In genomic region chr2:231125272-231125671, GRCh38 we compare ENCODE assay signal across 21 cellular contexts. TPM values are rescaled to one million over a fixed set of nuclear protein-coding genes. Genes with fewer than 3 reads are reported as not detected.
DNase-seq lines count a peak whose midpoint lies in the region; ATAC-seq and TF ChIP-seq lines count a peak whose summit lies in the region.
"Had no signal": no experiment of that assay in that cellular context is flagged by ENCODE, and none has a peak within 500 bp of the region (broad histone marks: within the 10 kb centered on the region; RNA-seq: fewer than 3 reads in every experiment).

No MANE protein-coding gene starts in this region.

- no peak overlapping the region for H3K4me3 Mint-ChIP-seq in central memory CD8-positive, alpha-beta T cell
- H3K4me3 Mint-ChIP-seq in stimulated activated naive CD8-positive, alpha-beta T cell treated with anti-CD3 and anti-CD28 coated beads, Interleukin-15, amount 100 ng/mL, for 72 hours, result no peak overlapping the region

- no peaks in the 10 kb centered on the region for H3K9me3 ChIP-seq in BE2C
- H3K9me3 ChIP-seq in Karpas-422 (ENCODE audit: low read length), result no peaks in the 10 kb centered on the region
- H3K9me3 ChIP-seq in muscle layer of duodenum (ENCODE audit: control insufficient read depth in 1 of 2, low read length in 2 of 2), result no peaks in the 10 kb centered on the region
- no peaks in the 10 kb centered on the region for H3K9me3 ChIP-seq in tibial nerve
- H3K9me3 ChIP-seq: colonic mucosa, vagina had no signal

- no peaks in the 10 kb centered on the region for H3K9me2 ChIP-seq in Karpas-422 (replicated peaks; ENCODE audit: insufficient read depth, low read length)

- H3K36me3 ChIP-seq in BE2C (no peaks in the 10 kb centered on the region), Karpas-422 (ENCODE audit: insufficient read depth, low read length) (no peaks in the 10 kb centered on the region), muscle layer of duodenum (ENCODE audit: control insufficient read depth in 1 of 2, insufficient read depth in 2 of 2, low read length in 2 of 2) (no peaks in the 10 kb centered on the region), tibial nerve (no peaks in the 10 kb centered on the region)
- H3K36me3 ChIP-seq: colonic mucosa, vagina had no signal

- no peak for ATAC-seq in central memory CD8-positive, alpha-beta T cell (replicated peaks; ENCODE audit: extremely low read depth, poor library complexity, severe bottlenecking)
- ATAC-seq in stimulated activated naive CD8-positive, alpha-beta T cell treated with anti-CD3 and anti-CD28 coated beads, Interleukin-15, amount 100 ng/mL, for 72 hours, result no peak
- no peak for ATAC-seq in HG02973 (IDR thresholded peaks at IDR 0.05; ENCODE audit: unreplicated experiment)
- ATAC-seq: PC-3; stimulated activated naive CD8-positive, alpha-beta T cell treated with anti-CD3 and anti-CD28 coated beads, Interleukin-15, Interleukin-2, amounts not matched to agents 100 U/mL and 50 U/mL, for 24 hours had no signal

- peak overlapping the region; percentile 7 for H3K27ac Mint-ChIP-seq in central memory CD8-positive, alpha-beta T cell (ENCODE audit: low read depth)
- no peak overlapping the region for H3K27ac Mint-ChIP-seq in stimulated activated naive CD8-positive, alpha-beta T cell treated with anti-CD3 and anti-CD28 coated beads, Interleukin-15, amount 100 ng/mL, for 72 hours

- H4K20me1 ChIP-seq in Karpas-422 (ENCODE audit: insufficient read depth, low read depth, low read length), result no peaks in the 10 kb centered on the region

- no peaks in the 10 kb centered on the region for H3K9me3 Mint-ChIP-seq in central memory CD8-positive, alpha-beta T cell
- no peaks in the 10 kb centered on the region for H3K9me3 Mint-ChIP-seq in stimulated activated naive CD8-positive, alpha-beta T cell treated with anti-CD3 and anti-CD28 coated beads, Interleukin-15, amount 100 ng/mL, for 72 hours

- no peaks in the 10 kb centered on the region for H3K27me3 ChIP-seq in BE2C
- no peaks in the 10 kb centered on the region for H3K27me3 ChIP-seq in Karpas-422 (ENCODE audit: low read length)
- H3K27me3 ChIP-seq in muscle layer of duodenum (ENCODE audit: low read depth, low read length), result no peaks in the 10 kb centered on the region
- H3K27me3 ChIP-seq in tibial nerve, result no peaks in the 10 kb centered on the region
- H3K27me3 ChIP-seq: colonic mucosa, vagina had no signal

- TF ChIP-seq EP300 in tibial nerve (IDR thresholded peaks at IDR 0.05), result no peak

- no peaks in the 10 kb centered on the region for H3K36me3 Mint-ChIP-seq in central memory CD8-positive, alpha-beta T cell (ENCODE audit: insufficient read depth)

- H3K9ac ChIP-seq in Karpas-422 (ENCODE audit: low read length), result no peak overlapping the region

- no peak for DNase-seq in BE2C
- no peak for DNase-seq in Karpas-422
- DNase-seq in central memory CD8-positive, alpha-beta T cell (ENCODE audit: low spot score in 2 of 2), result no peak
- no peak for DNase-seq in stimulated activated naive CD8-positive, alpha-beta T cell treated with anti-CD3 and anti-CD28 coated beads, Interleukin-15, amount 100 ng/mL, for 72 hours
- no peak for DNase-seq in tibial nerve (ENCODE audit: low spot score in 2 of 2)
- DNase-seq in NCI-H446 (lab: John Stamatoyannopoulos, UW), result no peak
- DNase-seq: activated CD4-positive, alpha-beta T cell treated with anti-CD3 and anti-CD28 coated beads for 1 hour; colonic mucosa; GDM1; GOT3; islet precursor cell; NCI-H187 treated with DMSO at 0.1 percent for 48 hours; PC-3; posterior cingulate gyrus; stimulated activated naive CD8-positive, alpha-beta T cell treated with anti-CD3 and anti-CD28 coated beads, Interleukin-15, Interleukin-2, amounts not matched to agents 100 U/mL and 50 U/mL, for 24 hours had no signal

- H2AFZ ChIP-seq in Karpas-422 (ENCODE audit: low read length), result no peak overlapping the region

- 57 to 64% methylated on average over 2 of the region's 2 CpGs for WGBS in tibial nerve, 2 donors

- H3K27ac ChIP-seq in Karpas-422 (ENCODE audit: low read length), result peak overlapping the region; percentile 49
- H3K27ac ChIP-seq in muscle layer of duodenum (ENCODE audit: low read length), result peak overlapping the region; percentile 89
- H3K27ac ChIP-seq in tibial nerve, result no peak overlapping the region
- H3K27ac ChIP-seq: colonic mucosa had no signal

- H3K4me2 ChIP-seq in Karpas-422 (ENCODE audit: low read depth, low read length, poor library complexity, severe bottlenecking), result no peak overlapping the region

- no peaks in the 10 kb centered on the region; the same call in 1 of the 2 replicates for H3K4me1 ChIP-seq in BE2C
- peaks cover 39% of the 10 kb centered on the region for H3K4me1 ChIP-seq in Karpas-422 (ENCODE audit: low read length)
- peaks cover 6 to 9% of the 10 kb centered on the region in 2 donors for H3K4me1 ChIP-seq in muscle layer of duodenum (ENCODE audit: control insufficient read depth in 1 of 2, insufficient read depth in 2 of 2, low read length in 2 of 2)
- H3K4me1 ChIP-seq in tibial nerve, result peaks cover 0 to 29% (median 19%) of the 10 kb centered on the region in 4 donors
- H3K4me1 ChIP-seq: colonic mucosa had no signal

- no peaks in the 10 kb centered on the region for H3K27me3 Mint-ChIP-seq in central memory CD8-positive, alpha-beta T cell
- no peaks in the 10 kb centered on the region for H3K27me3 Mint-ChIP-seq in stimulated activated naive CD8-positive, alpha-beta T cell treated with anti-CD3 and anti-CD28 coated beads, Interleukin-15, amount 100 ng/mL, for 72 hours

- peaks cover 63% of the 10 kb centered on the region for H3K79me2 ChIP-seq in Karpas-422 (ENCODE audit: low read length)

- TF ChIP-seq POLR2A in tibial nerve (IDR thresholded peaks at IDR 0.05), result no peak

- TF ChIP-seq CTCF in BE2C (IDR thresholded peaks at IDR 0.05; ENCODE audit: low read depth, low read length) (no peak), tibial nerve (IDR thresholded peaks at IDR 0.05) (no peak)

- H3K4me3 ChIP-seq in BE2C (ENCODE audit: low read depth, low read length) (peak overlapping the region; percentile 51), Karpas-422 (ENCODE audit: low read length) (no peak overlapping the region), muscle layer of duodenum (ENCODE audit: low read depth in 1 of 2, low read length in 2 of 2) (peak overlapping the region; percentile 55 to 76), tibial nerve (no peak overlapping the region)
- H3K4me3 ChIP-seq: colonic mucosa had no signal

- peaks cover 6% of the 10 kb centered on the region for H3K4me1 Mint-ChIP-seq in central memory CD8-positive, alpha-beta T cell
- H3K4me1 Mint-ChIP-seq in stimulated activated naive CD8-positive, alpha-beta T cell treated with anti-CD3 and anti-CD28 coated beads, Interleukin-15, amount 100 ng/mL, for 72 hours, result peaks cover 19% of the 10 kb centered on the region

RNA-seq across cellular contexts. Expression of gene HTR2B, which starts 0.4 kb away (rescaled TPM):
- 8.6 TPM for polyA plus RNA-seq in BE2C (2012; ENCODE audit: insufficient read depth, insufficient read length, low read depth)
- not detected in 2 replicates for total RNA-seq in Karpas-422 (2014; rRNA removed; shearing (Covaris generic); ENCODE audit: low replicate concordance)
- under 1 TPM in 3 of 4 donors, not detected in 1; 0.20 to 0.60 (median 0.42) TPM for total RNA-seq in tibial nerve
- total RNA-seq: epithelial cell of proximal tubule; HT1080; PC-3; T-helper 1 cell treated with Interleukin-12 subunit alpha and Interleukin-12 subunit beta and Interleukin-4 antibody, amounts not matched to agents 30 ng/mL and 1 ng/mL, for 36 hours had no signal

Comparison
In these comparisons a context has a peak if more than half of its experiments do, and no peak if none do; other contexts are left out.
1. H3K4me3 ChIP-seq: peak in BE2C (single experiment) and muscle layer of duodenum (2 of 2); none in Karpas-422 (single experiment) and tibial nerve (0 of 4).
2. H3K27ac ChIP-seq: peak in Karpas-422 (single experiment) and muscle layer of duodenum (single experiment); none in tibial nerve (0 of 4).